ENCODE assay signal across 1 cellular context in genomic region chr9:131097259-131097947, GRCh38.
TF ChIP-seq lines count a peak whose summit lies in the region.

No MANE protein-coding gene starts in this region.

TF ChIP-seq in neural cell, 6 proteins besides CTCF, POLR2A, EP300 and RAD21 (continued from another document):
- no peak for TF ChIP-seq REST (IDR thresholded peaks at IDR 0.05; ENCODE audit: borderline replicate concordance)
